17 cellular contexts compared by ENCODE assay signal in the genomic region with DNA sequence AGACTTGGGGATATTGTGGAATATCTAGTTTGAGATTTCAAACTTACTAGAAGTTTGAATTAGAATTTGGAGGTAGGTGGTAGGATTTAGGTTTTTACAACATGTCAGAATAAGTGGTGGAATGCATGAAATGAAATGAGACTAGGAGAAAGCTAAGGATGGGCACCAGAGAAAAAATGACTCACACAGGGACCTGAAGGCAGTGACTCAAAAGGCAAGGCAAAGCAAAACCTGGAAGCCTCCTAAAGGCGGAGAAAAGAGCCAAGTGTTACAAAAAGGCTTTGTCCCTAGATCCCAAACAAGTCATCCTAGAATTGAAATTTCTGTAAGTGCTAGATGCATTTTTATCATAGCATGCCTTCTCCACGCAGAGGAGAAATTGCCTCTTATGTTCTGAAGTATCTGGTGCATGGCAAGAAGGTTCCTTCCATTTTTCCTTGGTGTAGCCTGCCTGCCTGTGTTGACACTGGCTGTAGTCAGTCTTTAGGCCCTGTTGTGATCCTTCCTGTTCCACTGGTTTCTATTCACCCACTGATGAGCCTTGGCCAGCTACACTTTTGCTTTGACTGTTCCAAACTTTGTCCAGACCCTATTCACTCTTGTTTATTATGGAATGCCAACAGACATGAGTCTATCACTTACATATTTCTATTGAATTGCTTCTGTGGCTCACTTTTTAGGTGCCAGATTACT.
A peak's percentile ranks its signal among the peaks of the same experiment; 100 is the strongest.
DNase-seq lines count a peak whose midpoint lies in the region; ATAC-seq and FAIRE-seq lines count a peak whose summit lies in the region.
"Had no signal": no experiment of that assay in that cellular context is flagged by ENCODE, and none has a peak within 500 bp of the region (broad histone marks: within the 10 kb centered on the region; RNA-seq: fewer than 3 reads in every experiment).

No MANE protein-coding gene starts in this region.

- ATAC-seq in HG02610 (IDR thresholded peaks at IDR 0.05; ENCODE audit: unreplicated experiment), result no peak
- ATAC-seq in stimulated activated memory B cell treated with anti-CD40 and anti-IgM and Interleukin-4, amounts not matched to agents 10 μg/mL and 1 μg/mL and 100 μg/mL, for 72 hours, result no peak
- ATAC-seq in T-cell (replicated peaks in 1 of 4), result no peak
- ATAC-seq: A549; effector memory CD8-positive, alpha-beta T cell; T-helper 17 cell had no signal

- FAIRE-seq in HTR-8/SVneo (lab: Jason Lieb, UNC), result no peak
- FAIRE-seq: A549, GM12891 had no signal

- DNase-seq in AG08396 (ENCODE audit: low spot score) (peak; percentile 28), HTR-8/SVneo (ENCODE audit: insufficient read length, low spot score) (peak; percentile 21), T47D (ENCODE audit: low read depth in 1 of 2, low spot score in 1 of 2) (peak; percentile 5 to 79), islet precursor cell (peak; percentile 65), T-cell (no peak)
- DNase-seq in effector CD4-positive, alpha-beta T cell, result no peak
- DNase-seq: effector memory CD8-positive, alpha-beta T cell; NCI-H2227 treated with DMSO at 0.1 percent for 48 hours; posterior cingulate gyrus; stimulated activated CD4-positive, alpha-beta T cell treated with anti-CD3 and anti-CD28 coated beads, Interleukin-2, amount 100 ng/mL, for 24 hours; T-helper 17 cell had no signal

- CTCF ChIA-PET in T-cell (lab: Charles Lee), result no interaction called here

- in situ Hi-C loops in T47D (cut with HindIII; ENCODE audit: low pct_unique_long_range_greater_than_20kb, low sequenced_read_pairs), result no loop called here

- peaks cover 9% of the 10 kb centered on the region for H3K9me3 Mint-ChIP-seq in stimulated activated memory B cell treated with anti-CD40 and anti-IgM and Interleukin-4, amounts not matched to agents 10 μg/mL and 1 μg/mL and 100 μg/mL, for 72 hours
- peaks cover 3 to 12% (median 3%) of the 10 kb centered on the region in 3 donors for H3K9me3 Mint-ChIP-seq in T-cell
- H3K9me3 Mint-ChIP-seq: effector memory CD8-positive, alpha-beta T cell had no signal

- H3K27ac Mint-ChIP-seq in stimulated activated memory B cell treated with anti-CD40 and anti-IgM and Interleukin-4, amounts not matched to agents 10 μg/mL and 1 μg/mL and 100 μg/mL, for 72 hours, result no peak overlapping the region
- H3K27ac Mint-ChIP-seq in T-cell, result no peak overlapping the region
- H3K27ac Mint-ChIP-seq: activated T-helper 1 cell treated with anti-CD3 and anti-CD28 coated beads, Interleukin-12 subunit alpha, Interleukin-12 subunit beta, Interleukin-2, Interleukin-4 antibody, amounts not matched to agents 30 ng/mL and 10 ng/mL and 1 ng/mL, durations not matched to agents 14 hours and 24 hours and 36 hours; effector memory CD8-positive, alpha-beta T cell; memory B cell; T-helper 17 cell had no signal

- no peak overlapping the region for H3K4me3 Mint-ChIP-seq in stimulated activated memory B cell treated with anti-CD40 and anti-IgM and Interleukin-4, amounts not matched to agents 10 μg/mL and 1 μg/mL and 100 μg/mL, for 72 hours
- H3K4me3 Mint-ChIP-seq in T-cell, result no peak overlapping the region
- H3K4me3 Mint-ChIP-seq: activated T-helper 1 cell treated with anti-CD3 and anti-CD28 coated beads, Interleukin-12 subunit alpha, Interleukin-12 subunit beta, Interleukin-2, Interleukin-4 antibody, amounts not matched to agents 30 ng/mL and 10 ng/mL and 1 ng/mL, durations not matched to agents 14 hours and 24 hours and 36 hours; effector memory CD8-positive, alpha-beta T cell; memory B cell; T-helper 17 cell had no signal

- H3K4me1 Mint-ChIP-seq in stimulated activated memory B cell treated with anti-CD40 and anti-IgM and Interleukin-4, amounts not matched to agents 10 μg/mL and 1 μg/mL and 100 μg/mL, for 72 hours, result no peaks in the 10 kb centered on the region
- H3K4me1 Mint-ChIP-seq in T-cell, result peaks cover 0 to 4% (median 0%) of the 10 kb centered on the region in 3 donors
- H3K4me1 Mint-ChIP-seq: memory B cell, T-helper 17 cell had no signal

- no peaks in the 10 kb centered on the region for H3K36me3 Mint-ChIP-seq in stimulated activated memory B cell treated with anti-CD40 and anti-IgM and Interleukin-4, amounts not matched to agents 10 μg/mL and 1 μg/mL and 100 μg/mL, for 72 hours
- H3K36me3 Mint-ChIP-seq in T-cell, result no peaks in the 10 kb centered on the region
- H3K36me3 Mint-ChIP-seq: memory B cell had no signal

- H3K27me3 Mint-ChIP-seq in stimulated activated memory B cell treated with anti-CD40 and anti-IgM and Interleukin-4, amounts not matched to agents 10 μg/mL and 1 μg/mL and 100 μg/mL, for 72 hours, result no peaks in the 10 kb centered on the region
- no peaks in the 10 kb centered on the region for H3K27me3 Mint-ChIP-seq in T-cell
- H3K27me3 Mint-ChIP-seq: memory B cell, T-helper 17 cell had no signal

- POLR2A ChIA-PET in T-cell (lab: Charles Lee), result no interaction called here

Comparison
In these comparisons a context has a peak if more than half of its experiments do, and no peak if none do; other contexts are left out.
1. DNase-seq: peak in AG08396 (single experiment), HTR-8/SVneo (single experiment), T47D (2 of 2) and islet precursor cell (single experiment); none in T-cell (0 of 34) and effector CD4-positive, alpha-beta T cell (single experiment).